1 cellular context compared by ENCODE assay signal in genomic region chr1:40531381-40532061, GRCh38.
TF ChIP-seq lines count a peak whose summit lies in the region.

Gene ZNF684, plus strand, starts transcription at chr1:40531637. Its CDS starts 1,530 bp downstream, at chr1:40533167.

TF ChIP-seq in HepG2, 621 proteins besides CTCF, POLR2A, EP300 and RAD21 (continued from another document and continues in another):
- TF ChIP-seq E2F1 (CRISPR knock-in tag; IDR thresholded peaks at IDR 0.05) (0 out of 2 replicates have a peak, but pooled peaks have one; percentile 7), MYPOP (CRISPR knock-in tag; IDR thresholded peaks at IDR 0.05) (peak; percentile 85), ZBTB42 (CRISPR knock-in tag; IDR thresholded peaks at IDR 0.05) (0 out of 2 replicates have a peak, but pooled peaks have one; percentile 34), ATF5 (CRISPR knock-in tag; IDR thresholded peaks at IDR 0.05; ENCODE audit: low read depth) (no peak), ZSCAN9 (CRISPR knock-in tag; IDR thresholded peaks at IDR 0.05; ENCODE audit: borderline replicate concordance) (peak; percentile 17; the same call in 1 of the 2 replicates), ZNF710 (CRISPR knock-in tag; IDR thresholded peaks at IDR 0.05; ENCODE audit: borderline replicate concordance) (no peak), EHMT2 (IDR thresholded peaks at IDR 0.05; ENCODE audit: borderline replicate concordance, low read depth, low read length) (no peak), PHB2 (IDR thresholded peaks at IDR 0.05; ENCODE audit: partially characterized antibody) (no peak), ZBTB44 (CRISPR knock-in tag; IDR thresholded peaks at IDR 0.05) (no peak), GMEB2 (CRISPR knock-in tag; IDR thresholded peaks at IDR 0.05; ENCODE audit: low read depth) (peak; percentile 79; the same call in 1 of the 2 replicates), ZSCAN25 (CRISPR knock-in tag; IDR thresholded peaks at IDR 0.05) (peak; percentile 48; the same call in 1 of the 2 replicates), MYC (CRISPR knock-in tag; IDR thresholded peaks at IDR 0.05; ENCODE audit: borderline replicate concordance) (peak; percentile 59; the same call in 1 of the 2 replicates), CBX1 (IDR thresholded peaks at IDR 0.05; ENCODE audit: low read depth) (no peak), ZNF761 (CRISPR knock-in tag; conservative IDR thresholded peaks at IDR 0.05) (no peak), ARID4A (CRISPR knock-in tag; IDR thresholded peaks at IDR 0.05; ENCODE audit: borderline replicate concordance) (peak; percentile 91), PPARG (CRISPR knock-in tag; conservative IDR thresholded peaks at IDR 0.05) (0 out of 2 replicates have a peak, but pooled peaks have one; percentile 7), ZNF207 (IDR thresholded peaks at IDR 0.05; ENCODE audit: borderline replicate concordance) (no peak), PRDM10 (CRISPR knock-in tag; IDR thresholded peaks at IDR 0.05; ENCODE audit: low read depth) (peak; percentile 75; the same call in 1 of the 2 replicates), NR2C2 (CRISPR knock-in tag; IDR thresholded peaks at IDR 0.05; ENCODE audit: borderline replicate concordance) (0 out of 2 replicates have a peak, but pooled peaks have one; percentile 21), ZNF747 (CRISPR knock-in tag; IDR thresholded peaks at IDR 0.05; ENCODE audit: borderline replicate concordance) (peak; percentile 79; the same call in 1 of the 2 replicates), DZIP1 (CRISPR knock-in tag; IDR thresholded peaks at IDR 0.05) (no peak), JARID2 (CRISPR knock-in tag; IDR thresholded peaks at IDR 0.05; ENCODE audit: insufficient replicate concordance) (no peak), ZNF792 (CRISPR knock-in tag; IDR thresholded peaks at IDR 0.05) (peak; percentile 36; the same call in 1 of the 2 replicates), ZNF282 (IDR thresholded peaks at IDR 0.05; ENCODE audit: partially characterized antibody) (no peak), ZGPAT (CRISPR knock-in tag; IDR thresholded peaks at IDR 0.05) (0 out of 2 replicates have a peak, but pooled peaks have one; percentile 27), ARID3A (IDR thresholded peaks at IDR 0.05; ENCODE audit: low read depth, low read length) (no peak; the same call in 1 of the 2 replicates), REXO4 (CRISPR knock-in tag; IDR thresholded peaks at IDR 0.05; ENCODE audit: borderline replicate concordance) (0 out of 2 replicates have a peak, but pooled peaks have one; percentile 66), HDAC2 (CRISPR knock-in tag; IDR thresholded peaks at IDR 0.05) (peak; percentile 25; the same call in 1 of the 2 replicates), IRF2 (CRISPR knock-in tag; IDR thresholded peaks at IDR 0.05) (peak; percentile 80), ESRRA (CRISPR knock-in tag; IDR thresholded peaks at IDR 0.05; ENCODE audit: low read depth) (peak; percentile 68)
